26 cellular contexts compared by ENCODE assay signal in genomic region chr6:21554286-21554685, GRCh38.
"Had no signal": no experiment of that assay in that cellular context is flagged by ENCODE, and none has a peak within 500 bp of the region (broad histone marks: within the 10 kb centered on the region; RNA-seq: fewer than 3 reads in every experiment).

No MANE protein-coding gene starts in this region.

- H3K36me3 Mint-ChIP-seq: natural killer cell; neural progenitor cell; stimulated activated naive B cell treated with anti-CD40 and anti-IgM and Interleukin-4, amounts not matched to agents 10 μg/mL and 1 μg/mL and 100 μg/mL, for 72 hours had no signal

- H3K9me3 Mint-ChIP-seq: natural killer cell had no signal

- H3K4me3 ChIP-seq: left ventricle myocardium inferior, lung, neural progenitor cell, ovary, right atrium auricular region, skin epidermis, stomach, testis, thyroid gland, transverse colon, upper lobe of left lung, vagina had no signal

- H3K4me1 Mint-ChIP-seq: mesothelial cell of epicardium; naive B cell; natural killer cell; nephron progenitor cell; neural progenitor cell; stimulated activated naive B cell treated with anti-CD40 and anti-IgM and Interleukin-4, amounts not matched to agents 10 μg/mL and 1 μg/mL and 100 μg/mL, for 72 hours had no signal

- H3K27ac Mint-ChIP-seq: mesothelial cell of epicardium; naive B cell; natural killer cell; nephron progenitor cell; neural progenitor cell; progenitor cell of endocrine pancreas; stimulated activated naive B cell treated with anti-CD40 and anti-IgM and Interleukin-4, amounts not matched to agents 10 μg/mL and 1 μg/mL and 100 μg/mL, for 72 hours had no signal

- H3K9me3 ChIP-seq: ovary, right atrium auricular region, testis, thyroid gland, vagina had no signal

- H3K27me3 ChIP-seq: neural progenitor cell, ovary, right atrium auricular region, stomach, testis, thyroid gland, transverse colon, upper lobe of left lung, vagina had no signal

- H3K9ac ChIP-seq: neural progenitor cell had no signal

- H3K27ac ChIP-seq: left ventricle myocardium inferior, neural progenitor cell, ovary, right atrium auricular region, skin epidermis, stomach, testis, thyroid gland, transverse colon, upper lobe of left lung, vagina had no signal

- H3K4me1 ChIP-seq: testis, thyroid gland, upper lobe of left lung had no signal

- H3K27me3 Mint-ChIP-seq: progenitor cell of endocrine pancreas had no signal

- DNase-seq: islet precursor cell; left ventricle myocardium inferior; mesendoderm; naive B cell; natural killer cell; nephron progenitor cell; ovary; stimulated activated CD4-positive, alpha-beta T cell treated with anti-CD3 and anti-CD28 coated beads, Interleukin-12 subunit alpha, Interleukin-12 subunit beta, amount 100 ng/mL, for 4 hours; stimulated activated CD4-positive, alpha-beta T cell treated with anti-CD3 and anti-CD28 coated beads, Interleukin-15, amount 100 ng/mL, for 24 hours; stimulated activated CD4-positive, alpha-beta T cell treated with anti-CD3 and anti-CD28 coated beads, Interleukin-2, amount 100 ng/mL, for 24 hours; stimulated activated CD4-positive, alpha-beta T cell treated with anti-CD3 and anti-CD28 coated beads, Interleukin-4, amount 100 ng/mL, for 1 hour; stimulated activated naive B cell treated with anti-CD40 and anti-IgM and Interleukin-4, amounts not matched to agents 10 μg/mL and 1 μg/mL and 100 μg/mL, for 72 hours; stimulated activated naive CD8-positive, alpha-beta T cell treated with anti-CD3 and anti-CD28 coated beads, Interleukin-15, Interleukin-2, amounts not matched to agents 100 U/mL and 50 U/mL, for 24 hours; stomach; testis; thyroid gland; transverse colon had no signal

- H3K4me2 ChIP-seq: neural progenitor cell had no signal

- ATAC-seq: natural killer cell; sciatic nerve; stimulated activated naive B cell treated with anti-CD40 and anti-IgM and Interleukin-4, amounts not matched to agents 10 μg/mL and 1 μg/mL and 100 μg/mL, for 72 hours; stimulated activated naive CD8-positive, alpha-beta T cell treated with anti-CD3 and anti-CD28 coated beads, Interleukin-15, Interleukin-2, amounts not matched to agents 100 U/mL and 50 U/mL, for 24 hours had no signal

- H3K4me3 Mint-ChIP-seq: mesothelial cell of epicardium; naive B cell; natural killer cell; nephron progenitor cell; neural progenitor cell; stimulated activated naive B cell treated with anti-CD40 and anti-IgM and Interleukin-4, amounts not matched to agents 10 μg/mL and 1 μg/mL and 100 μg/mL, for 72 hours had no signal

- H3K36me3 ChIP-seq: left ventricle myocardium inferior, neural progenitor cell, ovary, right atrium auricular region, stomach, thyroid gland, transverse colon, upper lobe of left lung, vagina had no signal

- H2AFZ ChIP-seq: neural progenitor cell had no signal
